In the genomic region with DNA sequence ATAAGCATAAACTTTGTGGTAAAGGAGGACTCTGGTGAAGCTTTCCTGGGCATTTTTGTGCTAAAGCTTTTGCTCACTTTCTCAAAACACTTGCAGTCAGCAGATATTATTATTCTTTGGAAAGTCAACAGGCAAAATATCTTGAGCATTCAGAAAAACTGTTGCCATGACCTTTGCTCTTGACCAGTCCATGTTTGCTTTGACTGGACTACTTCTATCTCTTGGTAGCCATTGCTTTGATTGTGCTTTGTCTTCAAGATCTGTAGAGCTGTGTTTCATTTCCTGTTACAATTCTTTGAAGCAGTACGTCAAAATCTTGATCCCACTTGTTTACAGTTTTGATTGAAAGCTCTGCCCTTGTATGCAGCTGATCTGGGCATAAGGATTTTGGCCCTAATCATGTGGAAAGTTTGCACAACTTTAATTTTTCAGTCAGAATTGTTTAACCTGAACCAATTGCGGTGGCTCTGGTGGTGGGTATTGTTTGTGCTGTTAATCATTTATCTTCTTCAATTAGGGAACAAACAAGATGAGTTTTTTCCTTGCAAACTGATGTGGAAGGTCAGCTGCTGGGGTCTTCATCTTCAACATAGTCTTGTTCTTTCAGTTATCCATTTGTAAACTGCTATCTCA, we compare ENCODE assay signal across 30 cellular contexts.
"Had no signal": no experiment of that assay in that cellular context is flagged by ENCODE, and none has a peak within 500 bp of the region (broad histone marks: within the 10 kb centered on the region; RNA-seq: fewer than 3 reads in every experiment).

No MANE protein-coding gene starts in this region.

- H3K36me3 ChIP-seq: lower lobe of right lung, pancreas, prostate gland, right atrium auricular region, suprapubic skin, thoracic aorta had no signal

- H3K9me3 ChIP-seq: prostate gland, vagina had no signal

- H3K4me3 ChIP-seq: left lung, lower lobe of right lung, pancreas, prostate gland, right atrium auricular region, skin epidermis, suprapubic skin, thoracic aorta, tibial artery, vagina had no signal

- H3K27ac Mint-ChIP-seq: immature natural killer cell; naive thymus-derived CD8-positive, alpha-beta T cell; nephron; stimulated activated naive CD8-positive, alpha-beta T cell treated with anti-CD3 and anti-CD28 coated beads, Interleukin-15, Interleukin-2, amounts not matched to agents 100 ng/mL and 50 ng/mL, for 24 hours had no signal

- H3K27me3 ChIP-seq: left lung, pancreas, right atrium auricular region, suprapubic skin, tibial artery, vagina had no signal

- H3K4me3 Mint-ChIP-seq: immature natural killer cell; nephron; neural crest cell; stimulated activated naive CD8-positive, alpha-beta T cell treated with anti-CD3 and anti-CD28 coated beads, Interleukin-15, Interleukin-2, amounts not matched to agents 100 ng/mL and 50 ng/mL, for 24 hours had no signal

- ATAC-seq: left colon; left lung; lower lobe of right lung; naive thymus-derived CD8-positive, alpha-beta T cell; pancreas; sciatic nerve had no signal

- H3K27ac ChIP-seq: left lung, lower lobe of right lung, pancreas, prostate gland, right atrium auricular region, skin epidermis, suprapubic skin, thoracic aorta, tibial artery, vagina had no signal

- H3K4me1 ChIP-seq: left lung, lower lobe of right lung, pancreas, prostate gland, right atrium auricular region, vagina had no signal

- H3K4me1 Mint-ChIP-seq: nephron, neural crest cell had no signal

- FAIRE-seq: islet of Langerhans had no signal

- DNase-seq: hypothalamus; immature natural killer cell; kidney; left colon; left lung; lower lobe of right lung; mammary epithelial cell; mesenchymal stem cell; naive thymus-derived CD8-positive, alpha-beta T cell; nucleus accumbens; pancreas; posterior cingulate gyrus; stimulated activated CD4-positive, alpha-beta T cell treated with anti-CD3 and anti-CD28 coated beads, Interleukin-12 subunit alpha, Interleukin-12 subunit beta, amount 100 ng/mL, for 4 hours; stimulated activated CD4-positive, alpha-beta T cell treated with anti-CD3 and anti-CD28 coated beads, Interleukin-15, amount 100 ng/mL, for 24 hours; stimulated activated CD4-positive, alpha-beta T cell treated with anti-CD3 and anti-CD28 coated beads, Interleukin-2, amount 100 ng/mL, for 24 hours; stimulated activated CD4-positive, alpha-beta T cell treated with anti-CD3 and anti-CD28 coated beads, Interleukin-4, amount 100 ng/mL, for 1 hour; stimulated activated naive CD4-positive, alpha-beta T cell; tibial artery; trophoblast cell had no signal

- H3K27me3 Mint-ChIP-seq: naive thymus-derived CD8-positive, alpha-beta T cell; stimulated activated naive CD8-positive, alpha-beta T cell treated with anti-CD3 and anti-CD28 coated beads, Interleukin-15, Interleukin-2, amounts not matched to agents 100 ng/mL and 50 ng/mL, for 24 hours had no signal
